In genomic region chr2:232773815-232774214, GRCh38 we compare ENCODE assay signal across 31 cellular contexts. TPM values are rescaled to one million over a fixed set of nuclear protein-coding genes. Genes with fewer than 3 reads are reported as not detected.
DNase-seq lines count a peak whose midpoint lies in the region; ATAC-seq, FAIRE-seq and TF ChIP-seq lines count a peak whose summit lies in the region.
"Had no signal": no experiment of that assay in that cellular context is flagged by ENCODE, and none has a peak within 500 bp of the region (broad histone marks: within the 10 kb centered on the region; RNA-seq: fewer than 3 reads in every experiment).

No MANE protein-coding gene starts in this region.

- RAD21 ChIA-PET in GM12878 (lab: Charles Lee; ENCODE audit: unreplicated experiment) = no interaction called here

- H3K27ac Mint-ChIP-seq in progenitor cell of endocrine pancreas = peak overlapping the region; percentile 80
- no peak overlapping the region for H3K27ac Mint-ChIP-seq in activated CD4-positive, alpha-beta T cell treated with anti-CD3 and anti-CD28 coated beads, Interleukin-2, amount 10 ng/mL, durations not matched to agents 7 days and 5 days
- no peak overlapping the region for H3K27ac Mint-ChIP-seq in activated T-helper 2 cell treated with anti-CD3 and anti-CD28 coated beads, Interferon-gamma antibody, Interleukin-2, Interleukin-4, amounts not matched to agents 10 μg/mL and 5 μg/mL and 100 μg/mL, durations not matched to agents 14 hours and 24 hours and 36 hours
- H3K27ac Mint-ChIP-seq: CD4-positive, alpha-beta T cell had no signal

- TF ChIP-seq RAD21 in GM12878 (IDR thresholded peaks at IDR 0.05; ENCODE audit: insufficient read depth, low read depth, low read length) = no peak

- H3K27me3 Mint-ChIP-seq in progenitor cell of endocrine pancreas = no peaks in the 10 kb centered on the region
- no peaks in the 10 kb centered on the region for H3K27me3 Mint-ChIP-seq in activated CD4-positive, alpha-beta T cell treated with anti-CD3 and anti-CD28 coated beads, Interleukin-2, amount 10 ng/mL, durations not matched to agents 7 days and 5 days
- no peaks in the 10 kb centered on the region for H3K27me3 Mint-ChIP-seq in activated T-helper 2 cell treated with anti-CD3 and anti-CD28 coated beads, Interferon-gamma antibody, Interleukin-2, Interleukin-4, amounts not matched to agents 10 μg/mL and 5 μg/mL and 100 μg/mL, durations not matched to agents 14 hours and 24 hours and 36 hours (ENCODE audit: low read depth)
- H3K27me3 Mint-ChIP-seq: CD4-positive, alpha-beta T cell had no signal

- H3K4me3 Mint-ChIP-seq in progenitor cell of endocrine pancreas (ENCODE audit: low read depth) = no peak overlapping the region
- H3K4me3 Mint-ChIP-seq in activated CD4-positive, alpha-beta T cell treated with anti-CD3 and anti-CD28 coated beads, Interleukin-2, amount 10 ng/mL, durations not matched to agents 7 days and 5 days = no peak overlapping the region
- H3K4me3 Mint-ChIP-seq in activated T-helper 2 cell treated with anti-CD3 and anti-CD28 coated beads, Interferon-gamma antibody, Interleukin-2, Interleukin-4, amounts not matched to agents 10 μg/mL and 5 μg/mL and 100 μg/mL, durations not matched to agents 14 hours and 24 hours and 36 hours (ENCODE audit: low read depth) = no peak overlapping the region
- H3K4me3 Mint-ChIP-seq: CD4-positive, alpha-beta T cell had no signal

- POLR2A ChIA-PET in GM12878 (lab: Charles Lee) = interaction anchor here (1.5 kb wide), 1 partner anchor 9 kb away, joined by 4 read pairs; no protein-coding TSS in a partner anchor
- POLR2A ChIA-PET in activated CD4-positive, alpha-beta T cell treated with anti-CD3 and anti-CD28 coated beads, Interleukin-2, amount 10 ng/mL, durations not matched to agents 7 days and 5 days (lab: Charles Lee) = no interaction called here

- DNase-seq in GM12864 (ENCODE audit: low read depth) (peak; percentile 13), GM19239 (ENCODE audit: insufficient read length, low spot score) (no peak), GM12878 (ENCODE audit: low read depth, low spot score) (no peak), progenitor cell of endocrine pancreas (ENCODE audit: low spot score, unreplicated experiment) (no peak)
- no peak for DNase-seq in activated CD4-positive, alpha-beta T cell treated with anti-CD3 and anti-CD28 coated beads, Interleukin-2, amount 10 ng/mL, durations not matched to agents 7 days and 5 days
- no peak for DNase-seq in activated T-helper 2 cell treated with anti-CD3 and anti-CD28 coated beads, Interferon-gamma antibody, Interleukin-2, Interleukin-4, amounts not matched to agents 10 μg/mL and 5 μg/mL and 100 μg/mL, durations not matched to agents 14 hours and 24 hours and 36 hours (ENCODE audit: low spot score)
- DNase-seq: AML-193; Caco-2; CD4-positive, alpha-beta T cell; GM23248; H7; IMR-90; KG1; MG63; NCI-H1105 treated with DMSO at 0.1 percent for 48 hours; NCI-H146; NCI-H1930; NCI-H2107; NCI-H446 treated with DMSO at 0.1 percent for 48 hours; NCI-H526; NCI-H82; NK-92 treated with Interleukin-12 subunit alpha and Interleukin-12 subunit beta, amount 100 ng/mL, for 24 hours; PC-3; SK-N-SH; SW 1271 had no signal

- ATAC-seq in GM12878 (peak; percentile 67), gastroesophageal sphincter (no peak), GM18870 (IDR thresholded peaks at IDR 0.05; ENCODE audit: unreplicated experiment) (no peak)
- ATAC-seq: A549, PC-3 had no signal

- SMC1A ChIA-PET in GM12878 (lab: Charles Lee; ENCODE audit: uncharacterized antibody, unreplicated experiment) = interaction anchor here (1.1 to 1.4 kb wide), 2 partner anchors 286 to 450 kb away, joined by 3 to 4 read pairs; partner anchors contain the start of gene INPP5D

- no peaks in the 10 kb centered on the region for H4K20me1 ChIP-seq in GM12878 (ENCODE audit: control insufficient read depth, insufficient read depth)

- no peak overlapping the region for H2AFZ ChIP-seq in GM12878 (ENCODE audit: control insufficient read depth, low read depth, low read length)
- H2AFZ ChIP-seq: GM23248 had no signal

- H3K4me3 ChIP-seq in GM12864 (ENCODE audit: low read depth, low read length) (no peak overlapping the region), GM12878 (no peak overlapping the region), gastroesophageal sphincter (no peak overlapping the region)
- H3K4me3 ChIP-seq: A549; BLaER1 treated with 17β-estradiol and CSF1 and Interleukin-3, amounts not matched to agents 10 nM and 100 nM; GM23248; MG63 had no signal

- TF ChIP-seq POLR2A in GM12878 (IDR thresholded peaks at IDR 0.05; ENCODE audit: low read depth, low read length) = no peak
- TF ChIP-seq POLR2A in gastroesophageal sphincter (IDR thresholded peaks at IDR 0.05) = no peak

- WGBS in GM12878 (ENCODE audit: insufficient coverage, insufficient replicate concordance, low lambda C conversion rate, missing lambda C conversion rate) = 37% methylated on average over 9 of the region's 9 CpGs
- WGBS in gastroesophageal sphincter (ENCODE audit: low coverage in 1 of 2), 2 donors = 90 to 91% methylated on average over 4 to 9 of the region's 9 CpGs

- peaks cover 4 to 5% of the 10 kb centered on the region in 2 experiments; a peak in 3 of 4 replicates for H3K36me3 ChIP-seq in GM12878 (ENCODE audit: control insufficient read depth in 2 of 2, insufficient read depth in 2 of 2, low read length in 1 of 2)
- peaks cover 0 to 25% of the 10 kb centered on the region in 2 donors for H3K36me3 ChIP-seq in gastroesophageal sphincter

- H3K27me3 ChIP-seq in GM12878 (replicated peaks in 1 of 2; ENCODE audit: control insufficient read depth in 2 of 2, insufficient read depth in 2 of 2, low read length in 1 of 2) (no peaks in the 10 kb centered on the region), gastroesophageal sphincter (no peaks in the 10 kb centered on the region)
- H3K27me3 ChIP-seq: BLaER1 treated with 17β-estradiol and CSF1 and Interleukin-3, amounts not matched to agents 10 nM and 100 nM; MG63 had no signal

- H3K9me3 ChIP-seq in GM12878 (replicated peaks; ENCODE audit: control insufficient read depth, insufficient read depth, low read length) = no peaks in the 10 kb centered on the region
- H3K9me3 ChIP-seq in gastroesophageal sphincter = no peaks in the 10 kb centered on the region
- H3K9me3 ChIP-seq: A549; BLaER1 treated with 17β-estradiol and CSF1 and Interleukin-3, amounts not matched to agents 10 nM and 100 nM; Caco-2; MG63; SK-N-SH had no signal

- CTCF ChIA-PET in GM12878 (lab: Yijun Ruan, JAX) = interaction anchor here (1.9 to 3.3 kb wide), 3 partner anchors 10 to 281 kb away, joined by 8 to 16 read pairs (median 13); no protein-coding TSS in a partner anchor
- CTCF ChIA-PET in activated CD4-positive, alpha-beta T cell treated with anti-CD3 and anti-CD28 coated beads, Interleukin-2, amount 10 ng/mL, durations not matched to agents 7 days and 5 days (lab: Charles Lee) = no interaction called here

- intact Hi-C loops in GM12878 (cut with micrococcal nuclease; ENCODE audit: unreplicated experiment) = no loop called here
- intact Hi-C loops in activated T-helper 2 cell treated with anti-CD3 and anti-CD28 coated beads, Interferon-gamma antibody, Interleukin-2, Interleukin-4, amounts not matched to agents 10 μg/mL and 5 μg/mL and 100 μg/mL, durations not matched to agents 14 hours and 24 hours and 36 hours (cut with micrococcal nuclease) = no loop called here

- no peaks in the 10 kb centered on the region for H3K79me2 ChIP-seq in GM12878 (ENCODE audit: control insufficient read depth, insufficient read depth, low read length)

- H3K4me1 ChIP-seq in GM12878 (ENCODE audit: control insufficient read depth, insufficient read depth, low read length) = peaks cover 12% of the 10 kb centered on the region
- peaks cover 0 to 5% (median 0%) of the 10 kb centered on the region in 3 donors for H3K4me1 ChIP-seq in gastroesophageal sphincter
- H3K4me1 ChIP-seq: A549 had no signal

- H3K9ac ChIP-seq in GM12878 (ENCODE audit: control insufficient read depth, insufficient read depth, low read length) = no peak overlapping the region
- H3K9ac ChIP-seq: BLaER1 treated with 17β-estradiol and CSF1 and Interleukin-3, amounts not matched to agents 10 nM and 100 nM; GM23248; SK-N-SH had no signal

- peaks cover 21% of the 10 kb centered on the region for H3K4me1 Mint-ChIP-seq in progenitor cell of endocrine pancreas (ENCODE audit: low read depth)
- peaks cover 22% of the 10 kb centered on the region for H3K4me1 Mint-ChIP-seq in activated CD4-positive, alpha-beta T cell treated with anti-CD3 and anti-CD28 coated beads, Interleukin-2, amount 10 ng/mL, durations not matched to agents 7 days and 5 days
- H3K4me1 Mint-ChIP-seq in activated T-helper 2 cell treated with anti-CD3 and anti-CD28 coated beads, Interferon-gamma antibody, Interleukin-2, Interleukin-4, amounts not matched to agents 10 μg/mL and 5 μg/mL and 100 μg/mL, durations not matched to agents 14 hours and 24 hours and 36 hours (ENCODE audit: low read depth) = peaks cover 31% of the 10 kb centered on the region

- no peak overlapping the region for H3K4me2 ChIP-seq in GM12878 (ENCODE audit: control insufficient read depth, insufficient read depth)
- H3K4me2 ChIP-seq: A549; BLaER1 treated with 17β-estradiol and CSF1 and Interleukin-3, amounts not matched to agents 10 nM and 100 nM; SK-N-SH had no signal

- TF ChIP-seq EP300 in GM12878 (IDR thresholded peaks at IDR 0.05; ENCODE audit: borderline replicate concordance in 1 of 2, control insufficient read depth in 1 of 2, low read depth in 2 of 2, low read length in 2 of 2) (no peak), gastroesophageal sphincter (IDR thresholded peaks at IDR 0.05) (no peak)

- no TSS peak for BruUV-seq in GM12878 (replicated peaks; lab: Mats Ljungman, UMichigan)

- no peak for TF ChIP-seq CTCF in GM12864 (IDR thresholded peaks at IDR 0.05; ENCODE audit: low read depth, low read length, missing control alignments)
- TF ChIP-seq CTCF in GM12878 (IDR thresholded peaks at IDR 0.05 in 2 of 3, conservative IDR thresholded peaks at IDR 0.05 in 1 of 3; ENCODE audit: control insufficient read depth in 2 of 3, extremely low read depth in 1 of 3, insufficient read depth in 1 of 3, low read depth in 3 of 3, low read length in 3 of 3) = no peak
- TF ChIP-seq CTCF in progenitor cell of endocrine pancreas (IDR thresholded peaks at IDR 0.05; ENCODE audit: unreplicated experiment) = no peak
- TF ChIP-seq CTCF in gastroesophageal sphincter (IDR thresholded peaks at IDR 0.05) = no peak

- no peak overlapping the region for H3K27ac ChIP-seq in GM12878 (ENCODE audit: control insufficient read depth, insufficient read depth)
- no peak overlapping the region for H3K27ac ChIP-seq in gastroesophageal sphincter
- H3K27ac ChIP-seq: A549; BLaER1 treated with 17β-estradiol and CSF1 and Interleukin-3, amounts not matched to agents 10 nM and 100 nM; GM23248 had no signal

- peak; percentile 91 for FAIRE-seq in GM19239 (lab: Jason Lieb, UNC)
- FAIRE-seq in GM12878 (lab: Jason Lieb, UNC) = no peak
- FAIRE-seq: A549, G401.6, HTR-8/SVneo had no signal

- in situ Hi-C loops in GM12878 (cut with MboI) = no loop called here

- H3K9me3 Mint-ChIP-seq in progenitor cell of endocrine pancreas (ENCODE audit: low read depth) = no peaks in the 10 kb centered on the region
- H3K9me3 Mint-ChIP-seq in activated CD4-positive, alpha-beta T cell treated with anti-CD3 and anti-CD28 coated beads, Interleukin-2, amount 10 ng/mL, durations not matched to agents 7 days and 5 days = no peaks in the 10 kb centered on the region
- H3K9me3 Mint-ChIP-seq in activated T-helper 2 cell treated with anti-CD3 and anti-CD28 coated beads, Interferon-gamma antibody, Interleukin-2, Interleukin-4, amounts not matched to agents 10 μg/mL and 5 μg/mL and 100 μg/mL, durations not matched to agents 14 hours and 24 hours and 36 hours = no peaks in the 10 kb centered on the region
- H3K9me3 Mint-ChIP-seq: CD4-positive, alpha-beta T cell had no signal

- H3K36me3 Mint-ChIP-seq in progenitor cell of endocrine pancreas (ENCODE audit: insufficient read depth) = peaks cover 8% of the 10 kb centered on the region
- H3K36me3 Mint-ChIP-seq in activated CD4-positive, alpha-beta T cell treated with anti-CD3 and anti-CD28 coated beads, Interleukin-2, amount 10 ng/mL, durations not matched to agents 7 days and 5 days (ENCODE audit: low read depth) = peaks cover 33% of the 10 kb centered on the region
- peaks cover 53% of the 10 kb centered on the region for H3K36me3 Mint-ChIP-seq in activated T-helper 2 cell treated with anti-CD3 and anti-CD28 coated beads, Interferon-gamma antibody, Interleukin-2, Interleukin-4, amounts not matched to agents 10 μg/mL and 5 μg/mL and 100 μg/mL, durations not matched to agents 14 hours and 24 hours and 36 hours (ENCODE audit: low read depth)

RNA-seq across cellular contexts. Expression of gene KCNJ13, which starts 2.5 kb away (rescaled TPM):
- not detected in 2 replicates for total RNA-seq in GM12878 (2013; cell fraction: nucleolus; rRNA removed)
- total RNA-seq in GM12878 (2014; rRNA removed) (not detected in 2 replicates), GM12878 (2014; rRNA removed; fragmentation: Illumina TruSeq; extraction: Trizol) (not detected in 2 replicates), GM12878 (2021) (not detected in 2 replicates), progenitor cell of endocrine pancreas (0.89 and 1.0 TPM in 2 replicates), gastroesophageal sphincter (not detected)
- polyA plus RNA-seq in GM12878 (2011; ENCODE audit: low read depth) = 0.98 TPM
- polyA plus RNA-seq in GM12878 (2011; rRNA removed) (not detected in 2 replicates), GM12878 (2014; fragmentation: Illumina TruSeq; extraction: Trizol) (not detected in 2 replicates), GM12878 (2014; fragmentation: Nextera tagmentation; extraction: Ambion mirVana) (under 1 TPM in 1 of 2 experiments, not detected in 1; 0.24 TPM), GM12878 (2014; rRNA removed) (not detected in 2 replicates), GM12878 (2016; fragmentation: Nextera tagmentation; extraction: Ambion mirVana) (under 1 TPM; 0.29 to 0.68 TPM)
- not detected in 2 replicates for polyA plus RNA-seq in GM12878 (2011; cell fraction: cytosol; rRNA removed)
- not detected in 2 replicates for polyA plus RNA-seq in GM12878 (2011; cell fraction: nucleus; rRNA removed)
- 0.05 and 0.11 TPM in 2 replicates for polyA plus RNA-seq in GM12878 (2012)
- polyA minus RNA-seq in GM12878 (2011; rRNA and poly(A)+ RNA removed) = not detected in 2 replicates
- not detected in 2 replicates for polyA minus RNA-seq in GM12878 (2011; cell fraction: cytosol; rRNA and poly(A)+ RNA removed)
- polyA minus RNA-seq in GM12878 (2011; cell fraction: nucleus; rRNA and poly(A)+ RNA removed) = not detected in 2 replicates
- total RNA-seq in activated CD4-positive, alpha-beta T cell treated with anti-CD3 and anti-CD28 coated beads, Interleukin-2, amount 10 ng/mL, durations not matched to agents 7 days and 5 days = not detected
- total RNA-seq in activated T-helper 2 cell treated with anti-CD3 and anti-CD28 coated beads, Interferon-gamma antibody, Interleukin-2, Interleukin-4, amounts not matched to agents 10 μg/mL and 5 μg/mL and 100 μg/mL, durations not matched to agents 14 hours and 24 hours and 36 hours = not detected in 2 replicates
- total RNA-seq: CD4-positive, alpha-beta T cell; GM23248; H7; IMR-90; PC-3 had no signal
- polyA plus RNA-seq: A549, IMR-90, SK-N-SH had no signal
